ENCODE assay signal across 1 cellular context in genomic region chr1:63674238-63674864, GRCh38.
TF ChIP-seq lines count a peak whose summit lies in the region.

No MANE protein-coding gene starts in this region.

TF ChIP-seq in HepG2, 621 proteins besides CTCF, POLR2A, EP300 and RAD21 (continued from another document and continues in another):
- TF ChIP-seq, protein P1, sequence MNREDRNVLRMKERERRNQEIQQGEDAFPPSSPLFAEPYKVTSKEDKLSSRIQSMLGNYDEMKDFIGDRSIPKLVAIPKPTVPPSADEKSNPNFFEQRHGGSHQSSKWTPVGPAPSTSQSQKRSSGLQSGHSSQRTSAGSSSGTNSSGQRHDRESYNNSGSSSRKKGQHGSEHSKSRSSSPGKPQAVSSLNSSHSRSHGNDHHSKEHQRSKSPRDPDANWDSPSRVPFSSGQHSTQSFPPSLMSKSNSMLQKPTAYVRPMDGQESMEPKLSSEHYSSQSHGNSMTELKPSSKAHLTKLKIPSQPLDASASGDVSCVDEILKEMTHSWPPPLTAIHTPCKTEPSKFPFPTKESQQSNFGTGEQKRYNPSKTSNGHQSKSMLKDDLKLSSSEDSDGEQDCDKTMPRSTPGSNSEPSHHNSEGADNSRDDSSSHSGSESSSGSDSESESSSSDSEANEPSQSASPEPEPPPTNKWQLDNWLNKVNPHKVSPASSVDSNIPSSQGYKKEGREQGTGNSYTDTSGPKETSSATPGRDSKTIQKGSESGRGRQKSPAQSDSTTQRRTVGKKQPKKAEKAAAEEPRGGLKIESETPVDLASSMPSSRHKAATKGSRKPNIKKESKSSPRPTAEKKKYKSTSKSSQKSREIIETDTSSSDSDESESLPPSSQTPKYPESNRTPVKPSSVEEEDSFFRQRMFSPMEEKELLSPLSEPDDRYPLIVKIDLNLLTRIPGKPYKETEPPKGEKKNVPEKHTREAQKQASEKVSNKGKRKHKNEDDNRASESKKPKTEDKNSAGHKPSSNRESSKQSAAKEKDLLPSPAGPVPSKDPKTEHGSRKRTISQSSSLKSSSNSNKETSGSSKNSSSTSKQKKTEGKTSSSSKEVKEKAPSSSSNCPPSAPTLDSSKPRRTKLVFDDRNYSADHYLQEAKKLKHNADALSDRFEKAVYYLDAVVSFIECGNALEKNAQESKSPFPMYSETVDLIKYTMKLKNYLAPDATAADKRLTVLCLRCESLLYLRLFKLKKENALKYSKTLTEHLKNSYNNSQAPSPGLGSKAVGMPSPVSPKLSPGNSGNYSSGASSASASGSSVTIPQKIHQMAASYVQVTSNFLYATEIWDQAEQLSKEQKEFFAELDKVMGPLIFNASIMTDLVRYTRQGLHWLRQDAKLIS (CRISPR knock-in tag; IDR thresholded peaks at IDR 0.05): no peak
- TF ChIP-seq SRF (IDR thresholded peaks at IDR 0.05; ENCODE audit: low read depth, low read length) (no peak), ZNF614 (CRISPR knock-in tag; IDR thresholded peaks at IDR 0.05; ENCODE audit: borderline replicate concordance) (peak; percentile 64; the same call in 1 of the 2 replicates), NR2F1 (CRISPR knock-in tag; IDR thresholded peaks at IDR 0.05) (peak; percentile 18 to 20; a peak in 1 of 4 replicates), NFKB2 (CRISPR knock-in tag; IDR thresholded peaks at IDR 0.05; ENCODE audit: borderline replicate concordance) (no peak), ZNF788 (CRISPR knock-in tag; IDR thresholded peaks at IDR 0.05; ENCODE audit: borderline replicate concordance) (peak; percentile 68; the same call in 1 of the 2 replicates), PHF5A (CRISPR knock-in tag; IDR thresholded peaks at IDR 0.05; ENCODE audit: low read depth, unreplicated experiment) (peak; percentile 60), MIXL1 (CRISPR knock-in tag; IDR thresholded peaks at IDR 0.05) (peak; percentile 57; the same call in 1 of the 2 replicates), ZNF335 (CRISPR knock-in tag; IDR thresholded peaks at IDR 0.05) (no peak), KDM3A (CRISPR knock-in tag; IDR thresholded peaks at IDR 0.05; ENCODE audit: low read depth) (peak; percentile 77; the same call in 1 of the 2 replicates), RELA (CRISPR knock-in tag; IDR thresholded peaks at IDR 0.05) (0 out of 2 replicates have a peak, but pooled peaks have one; percentile 60), TCF7L2 (IDR thresholded peaks at IDR 0.05; ENCODE audit: low read depth, low read length) (no peak), HOXA5 (CRISPR knock-in tag; IDR thresholded peaks at IDR 0.05) (0 out of 2 replicates have a peak, but pooled peaks have one; percentile 23), ZNF33A (CRISPR knock-in tag; IDR thresholded peaks at IDR 0.05; ENCODE audit: borderline replicate concordance) (peak; percentile 46; the same call in 1 of the 2 replicates), ZNF772 (CRISPR knock-in tag; IDR thresholded peaks at IDR 0.05) (no peak; the same call in 1 of the 2 replicates), ZMYM4 (CRISPR knock-in tag; IDR thresholded peaks at IDR 0.05) (peak; percentile 89), ZFAT (CRISPR knock-in tag; conservative IDR thresholded peaks at IDR 0.05) (no peak), NR2F6 (IDR thresholded peaks at IDR 0.05) (peak; percentile 60; the same call in 1 of the 2 replicates), NR2F6 (CRISPR knock-in tag; IDR thresholded peaks at IDR 0.05) (peak; percentile 80), ZNF547 (CRISPR knock-in tag; IDR thresholded peaks at IDR 0.05) (0 out of 2 replicates have a peak, but pooled peaks have one; percentile 33), IKZF5 (CRISPR knock-in tag; IDR thresholded peaks at IDR 0.05) (peak; percentile 44; the same call in 1 of the 2 replicates), RFXANK (CRISPR knock-in tag; IDR thresholded peaks at IDR 0.05) (no peak), ETV5 (CRISPR knock-in tag; IDR thresholded peaks at IDR 0.05; ENCODE audit: borderline replicate concordance) (peak; percentile 59; the same call in 1 of the 2 replicates), ZNF205 (CRISPR knock-in tag; IDR thresholded peaks at IDR 0.05) (0 out of 2 replicates have a peak, but pooled peaks have one; percentile 44), JUNB (CRISPR knock-in tag; IDR thresholded peaks at IDR 0.05; ENCODE audit: borderline replicate concordance) (no peak; the same call in 1 of the 2 replicates), ZNF501 (CRISPR knock-in tag; IDR thresholded peaks at IDR 0.05) (peak; percentile 71), IRF9 (CRISPR knock-in tag; IDR thresholded peaks at IDR 0.05; ENCODE audit: borderline replicate concordance) (no peak), ZNF556 (CRISPR knock-in tag; IDR thresholded peaks at IDR 0.05; ENCODE audit: borderline replicate concordance) (peak; percentile 21; the same call in 1 of the 2 replicates), ZNF496 (CRISPR knock-in tag; IDR thresholded peaks at IDR 0.05; ENCODE audit: insufficient replicate concordance) (no peak), RXRA (CRISPR knock-in tag; IDR thresholded peaks at IDR 0.05) (peak; percentile 59; the same call in 1 of the 2 replicates), MXI1 (IDR thresholded peaks at IDR 0.05; ENCODE audit: borderline replicate concordance, low read depth, low read length) (peak; percentile 24; the same call in 1 of the 3 replicates), HMGA1 (CRISPR knock-in tag; conservative IDR thresholded peaks at IDR 0.05) (no peak), SPEN (CRISPR knock-in tag; IDR thresholded peaks at IDR 0.05; ENCODE audit: low read depth) (peak; percentile 69; the same call in 1 of the 2 replicates), NKX3-1 (CRISPR knock-in tag; IDR thresholded peaks at IDR 0.05) (no peak), ZSCAN5A (CRISPR knock-in tag; IDR thresholded peaks at IDR 0.05; ENCODE audit: borderline replicate concordance) (no peak), SRSF1 (optimal IDR thresholded peaks at IDR 0.05; ENCODE audit: low read depth, low read length) (no peak), RBM22 (optimal IDR thresholded peaks at IDR 0.05; ENCODE audit: low read length) (no peak), ZNF510 (CRISPR knock-in tag; IDR thresholded peaks at IDR 0.05; ENCODE audit: low read depth) (no peak), HNF4A (CRISPR knock-in tag; IDR thresholded peaks at IDR 0.05) (peak; percentile 95), TBX2 (CRISPR knock-in tag; IDR thresholded peaks at IDR 0.05; ENCODE audit: borderline replicate concordance) (peak; percentile 60; the same call in 1 of the 2 replicates), ZNF777 (CRISPR knock-in tag; IDR thresholded peaks at IDR 0.05) (no peak), SNAPC2 (CRISPR knock-in tag; IDR thresholded peaks at IDR 0.05) (no peak), KLF6 (CRISPR knock-in tag; IDR thresholded peaks at IDR 0.05) (peak; percentile 69; the same call in 1 of the 2 replicates), ZBTB20 (CRISPR knock-in tag; IDR thresholded peaks at IDR 0.05; ENCODE audit: borderline replicate concordance, low read depth) (no peak), MXD4 (CRISPR knock-in tag; IDR thresholded peaks at IDR 0.05) (0 out of 2 replicates have a peak, but pooled peaks have one; percentile 29), KDM6A (CRISPR knock-in tag; IDR thresholded peaks at IDR 0.05; ENCODE audit: low read depth) (peak; percentile 27; the same call in 1 of the 2 replicates), PHF21A (CRISPR knock-in tag; IDR thresholded peaks at IDR 0.05) (peak; percentile 66), MBD4 (IDR thresholded peaks at IDR 0.05; ENCODE audit: borderline replicate concordance, low read length) (no peak), ADNP (CRISPR knock-in tag; IDR thresholded peaks at IDR 0.05) (peak; percentile 66), SAP130 (CRISPR knock-in tag; IDR thresholded peaks at IDR 0.05; ENCODE audit: low read depth) (peak; percentile 38), ELF3 (CRISPR knock-in tag; IDR thresholded peaks at IDR 0.05) (peak; percentile 78), KDM2A (CRISPR knock-in tag; IDR thresholded peaks at IDR 0.05; ENCODE audit: borderline replicate concordance, low read depth) (peak; percentile 68; the same call in 1 of the 2 replicates), NCOR1 (IDR thresholded peaks at IDR 0.05; ENCODE audit: borderline replicate concordance, low read length) (peak; percentile 51; the same call in 1 of the 2 replicates), YEATS2 (CRISPR knock-in tag; IDR thresholded peaks at IDR 0.05; ENCODE audit: borderline replicate concordance) (peak; percentile 44; the same call in 1 of the 2 replicates)
- TF ChIP-seq, protein P2, sequence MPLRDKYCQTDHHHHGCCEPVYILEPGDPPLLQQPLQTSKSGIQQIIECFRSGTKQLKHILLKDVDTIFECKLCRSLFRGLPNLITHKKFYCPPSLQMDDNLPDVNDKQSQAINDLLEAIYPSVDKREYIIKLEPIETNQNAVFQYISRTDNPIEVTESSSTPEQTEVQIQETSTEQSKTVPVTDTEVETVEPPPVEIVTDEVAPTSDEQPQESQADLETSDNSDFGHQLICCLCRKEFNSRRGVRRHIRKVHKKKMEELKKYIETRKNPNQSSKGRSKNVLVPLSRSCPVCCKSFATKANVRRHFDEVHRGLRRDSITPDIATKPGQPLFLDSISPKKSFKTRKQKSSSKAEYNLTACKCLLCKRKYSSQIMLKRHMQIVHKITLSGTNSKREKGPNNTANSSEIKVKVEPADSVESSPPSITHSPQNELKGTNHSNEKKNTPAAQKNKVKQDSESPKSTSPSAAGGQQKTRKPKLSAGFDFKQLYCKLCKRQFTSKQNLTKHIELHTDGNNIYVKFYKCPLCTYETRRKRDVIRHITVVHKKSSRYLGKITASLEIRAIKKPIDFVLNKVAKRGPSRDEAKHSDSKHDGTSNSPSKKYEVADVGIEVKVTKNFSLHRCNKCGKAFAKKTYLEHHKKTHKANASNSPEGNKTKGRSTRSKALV (CRISPR knock-in tag; IDR thresholded peaks at IDR 0.05): no peak
- TF ChIP-seq, protein P3, sequence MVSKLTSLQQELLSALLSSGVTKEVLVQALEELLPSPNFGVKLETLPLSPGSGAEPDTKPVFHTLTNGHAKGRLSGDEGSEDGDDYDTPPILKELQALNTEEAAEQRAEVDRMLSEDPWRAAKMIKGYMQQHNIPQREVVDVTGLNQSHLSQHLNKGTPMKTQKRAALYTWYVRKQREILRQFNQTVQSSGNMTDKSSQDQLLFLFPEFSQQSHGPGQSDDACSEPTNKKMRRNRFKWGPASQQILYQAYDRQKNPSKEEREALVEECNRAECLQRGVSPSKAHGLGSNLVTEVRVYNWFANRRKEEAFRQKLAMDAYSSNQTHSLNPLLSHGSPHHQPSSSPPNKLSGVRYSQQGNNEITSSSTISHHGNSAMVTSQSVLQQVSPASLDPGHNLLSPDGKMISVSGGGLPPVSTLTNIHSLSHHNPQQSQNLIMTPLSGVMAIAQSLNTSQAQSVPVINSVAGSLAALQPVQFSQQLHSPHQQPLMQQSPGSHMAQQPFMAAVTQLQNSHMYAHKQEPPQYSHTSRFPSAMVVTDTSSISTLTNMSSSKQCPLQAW (CRISPR knock-in tag; IDR thresholded peaks at IDR 0.05): peak; percentile 55; the same call in 1 of the 2 replicates
- TF ChIP-seq, protein P4, sequence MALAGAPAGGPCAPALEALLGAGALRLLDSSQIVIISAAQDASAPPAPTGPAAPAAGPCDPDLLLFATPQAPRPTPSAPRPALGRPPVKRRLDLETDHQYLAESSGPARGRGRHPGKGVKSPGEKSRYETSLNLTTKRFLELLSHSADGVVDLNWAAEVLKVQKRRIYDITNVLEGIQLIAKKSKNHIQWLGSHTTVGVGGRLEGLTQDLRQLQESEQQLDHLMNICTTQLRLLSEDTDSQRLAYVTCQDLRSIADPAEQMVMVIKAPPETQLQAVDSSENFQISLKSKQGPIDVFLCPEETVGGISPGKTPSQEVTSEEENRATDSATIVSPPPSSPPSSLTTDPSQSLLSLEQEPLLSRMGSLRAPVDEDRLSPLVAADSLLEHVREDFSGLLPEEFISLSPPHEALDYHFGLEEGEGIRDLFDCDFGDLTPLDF (CRISPR knock-in tag; IDR thresholded peaks at IDR 0.05): no peak
- TF ChIP-seq, protein P5, sequence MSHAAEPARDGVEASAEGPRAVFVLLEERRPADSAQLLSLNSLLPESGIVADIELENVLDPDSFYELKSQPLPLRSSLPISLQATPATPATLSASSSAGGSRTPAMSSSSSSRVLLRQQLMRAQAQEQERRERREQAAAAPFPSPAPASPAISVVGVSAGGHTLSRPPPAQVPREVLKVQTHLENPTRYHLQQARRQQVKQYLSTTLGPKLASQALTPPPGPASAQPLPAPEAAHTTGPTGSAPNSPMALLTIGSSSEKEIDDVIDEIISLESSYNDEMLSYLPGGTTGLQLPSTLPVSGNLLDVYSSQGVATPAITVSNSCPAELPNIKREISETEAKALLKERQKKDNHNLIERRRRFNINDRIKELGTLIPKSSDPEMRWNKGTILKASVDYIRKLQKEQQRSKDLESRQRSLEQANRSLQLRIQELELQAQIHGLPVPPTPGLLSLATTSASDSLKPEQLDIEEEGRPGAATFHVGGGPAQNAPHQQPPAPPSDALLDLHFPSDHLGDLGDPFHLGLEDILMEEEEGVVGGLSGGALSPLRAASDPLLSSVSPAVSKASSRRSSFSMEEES (CRISPR knock-in tag; IDR thresholded peaks at IDR 0.05): no peak
